Comparison of ENCODE assay signal across 16 cellular contexts in the genomic region with DNA sequence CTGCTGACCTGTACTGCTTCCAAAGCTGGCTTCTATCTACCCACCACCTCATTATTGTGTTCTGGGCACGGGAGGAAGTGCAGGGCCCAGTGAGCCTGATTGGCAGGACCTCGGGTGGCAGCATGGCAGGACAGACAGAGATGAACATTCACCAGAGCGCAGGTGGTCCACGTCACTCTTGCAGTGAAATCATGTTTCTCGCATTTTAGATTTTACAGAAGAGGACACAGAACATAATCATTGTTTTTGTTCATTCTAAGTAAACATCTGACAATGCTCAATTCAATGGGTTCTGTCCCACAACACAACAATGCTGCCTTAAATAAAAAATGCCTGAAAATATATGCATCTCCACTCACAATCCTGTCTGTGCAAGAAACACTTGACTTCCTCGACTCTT. TPM values are rescaled to one million over a fixed set of nuclear protein-coding genes. Genes with fewer than 3 reads are reported as not detected.
A peak's percentile ranks its signal among the peaks of the same experiment; 100 is the strongest.
DNase-seq lines count a peak whose midpoint lies in the region; ATAC-seq and TF ChIP-seq lines count a peak whose summit lies in the region.
"Had no signal": no experiment of that assay in that cellular context is flagged by ENCODE, and none has a peak within 500 bp of the region (broad histone marks: within the 10 kb centered on the region; RNA-seq: fewer than 3 reads in every experiment).

No MANE protein-coding gene starts in this region.

- no peak overlapping the region for H3K4me3 Mint-ChIP-seq in stimulated activated naive CD8-positive, alpha-beta T cell treated with anti-CD3 and anti-CD28 coated beads, Interleukin-15, amount 100 ng/mL, for 72 hours
- H3K4me3 Mint-ChIP-seq in endothelial cell (ENCODE audit: unreplicated experiment): no peak overlapping the region
- H3K4me3 Mint-ChIP-seq: H9 had no signal

- H3K9me3 Mint-ChIP-seq in stimulated activated naive CD8-positive, alpha-beta T cell treated with anti-CD3 and anti-CD28 coated beads, Interleukin-15, amount 100 ng/mL, for 72 hours: no peaks in the 10 kb centered on the region
- peaks cover 10% of the 10 kb centered on the region for H3K9me3 Mint-ChIP-seq in endothelial cell (ENCODE audit: unreplicated experiment)

- H3K27me3 Mint-ChIP-seq in stimulated activated naive CD8-positive, alpha-beta T cell treated with anti-CD3 and anti-CD28 coated beads, Interleukin-15, amount 100 ng/mL, for 72 hours: no peaks in the 10 kb centered on the region
- H3K27me3 Mint-ChIP-seq in endothelial cell (ENCODE audit: unreplicated experiment): peaks cover 7% of the 10 kb centered on the region

- H3K27ac Mint-ChIP-seq in stimulated activated naive CD8-positive, alpha-beta T cell treated with anti-CD3 and anti-CD28 coated beads, Interleukin-15, amount 100 ng/mL, for 72 hours: no peak overlapping the region
- H3K27ac Mint-ChIP-seq in endothelial cell (ENCODE audit: unreplicated experiment): no peak overlapping the region
- H3K27ac Mint-ChIP-seq: H9 had no signal

- no peaks in the 10 kb centered on the region for H3K4me1 Mint-ChIP-seq in stimulated activated naive CD8-positive, alpha-beta T cell treated with anti-CD3 and anti-CD28 coated beads, Interleukin-15, amount 100 ng/mL, for 72 hours
- peaks cover 13% of the 10 kb centered on the region for H3K4me1 Mint-ChIP-seq in endothelial cell (ENCODE audit: unreplicated experiment)
- H3K4me1 Mint-ChIP-seq: H9 had no signal

- peak; percentile 22 for ATAC-seq in stimulated activated naive CD8-positive, alpha-beta T cell treated with anti-CD3 and anti-CD28 coated beads, Interleukin-15, amount 100 ng/mL, for 72 hours
- ATAC-seq in stimulated activated naive CD8-positive, alpha-beta T cell treated with anti-CD3 and anti-CD28 coated beads, Interleukin-15, Interleukin-2, amounts not matched to agents 100 U/mL and 50 U/mL, for 24 hours: no peak
- ATAC-seq in GM19395 (IDR thresholded peaks at IDR 0.05; ENCODE audit: unreplicated experiment): no peak
- ATAC-seq: HepG2 had no signal

- no peak for TF ChIP-seq CTCF in endothelial cell (IDR thresholded peaks at IDR 0.05; ENCODE audit: unreplicated experiment)

- DNase-seq in stimulated activated naive CD8-positive, alpha-beta T cell treated with anti-CD3 and anti-CD28 coated beads, Interleukin-15, amount 100 ng/mL, for 72 hours: no peak
- no peak for DNase-seq in stimulated activated naive CD8-positive, alpha-beta T cell treated with anti-CD3 and anti-CD28 coated beads, Interleukin-15, Interleukin-2, amounts not matched to agents 100 U/mL and 50 U/mL, for 24 hours
- peak; percentile 82 for DNase-seq in inferior parietal cortex (ENCODE audit: extremely low spot score)
- DNase-seq in pons (ENCODE audit: low spot score): peak; percentile 96
- no peak for DNase-seq in activated effector memory CD4-positive, alpha-beta T cell treated with anti-CD3 and anti-CD28 coated beads, Interleukin-2, amount 50 U/mL, for 16 hours
- no peak for DNase-seq in NCI-H2107 (lab: John Stamatoyannopoulos, UW)
- DNase-seq in endothelial cell (ENCODE audit: low spot score): no peak
- DNase-seq: COR-L47, H9, NCI-H1105, NCI-H187, NCI-H446 treated with DMSO at 0.1 percent for 48 hours, NCI-H748 treated with DMSO at 0.1 percent for 48 hours, Peyer's patch had no signal

- H3K36me3 Mint-ChIP-seq in endothelial cell (ENCODE audit: low read depth, unreplicated experiment): peaks cover 31% of the 10 kb centered on the region

RNA-seq across cellular contexts. Expression of gene BIN1, which starts 11.5 kb away (rescaled TPM):
- total RNA-seq in endothelial cell (ENCODE audit: unreplicated experiment): 182 TPM

Comparison
In these comparisons a context has a peak if more than half of its experiments do, and no peak if none do; other contexts are left out.
1. DNase-seq: peak in inferior parietal cortex (single experiment) and pons (single experiment); none in stimulated activated naive CD8-positive, alpha-beta T cell treated with anti-CD3 and anti-CD28 coated beads, Interleukin-15, amount 100 ng/mL, for 72 hours (0 of 2), stimulated activated naive CD8-positive, alpha-beta T cell treated with anti-CD3 and anti-CD28 coated beads, Interleukin-15, Interleukin-2, amounts not matched to agents 100 U/mL and 50 U/mL, for 24 hours (single experiment), activated effector memory CD4-positive, alpha-beta T cell treated with anti-CD3 and anti-CD28 coated beads, Interleukin-2, amount 50 U/mL, for 16 hours (single experiment), NCI-H2107 (single experiment) and endothelial cell (single experiment).